13 cellular contexts compared by ENCODE assay signal in genomic region chr3:99713440-99713839, GRCh38.
DNase-seq lines count a peak whose midpoint lies in the region; ATAC-seq and TF ChIP-seq lines count a peak whose summit lies in the region.
"Had no signal": no experiment of that assay in that cellular context is flagged by ENCODE, and none has a peak within 500 bp of the region (broad histone marks: within the 10 kb centered on the region; RNA-seq: fewer than 3 reads in every experiment).

No MANE protein-coding gene starts in this region.

- H3K36me3 ChIP-seq in RWPE2 (ENCODE audit: low read depth) (no peaks in the 10 kb centered on the region; the same call in none of the 2 replicates), lower lobe of right lung (no peaks in the 10 kb centered on the region), tibial artery (no peaks in the 10 kb centered on the region)

- TF ChIP-seq CTCF in RWPE2 (IDR thresholded peaks at IDR 0.05; ENCODE audit: poor library complexity, severe bottlenecking) (no peak), chondrocyte (IDR thresholded peaks at IDR 0.05) (no peak), lower lobe of right lung (IDR thresholded peaks at IDR 0.05) (no peak), tibial artery (IDR thresholded peaks at IDR 0.05) (no peak)

- H3K4me1 Mint-ChIP-seq in chondrocyte (ENCODE audit: low read depth) = peaks cover 87% of the 10 kb centered on the region
- H3K4me1 Mint-ChIP-seq in activated T-cell treated with anti-CD3 and anti-CD28 coated beads, Interleukin-2, amount 50 U/mL, for 24 hours (ENCODE audit: low read depth) = no peaks in the 10 kb centered on the region
- H3K4me1 Mint-ChIP-seq: CD8-positive, alpha-beta memory T cell had no signal

- H3K27me3 ChIP-seq in RWPE2 (ENCODE audit: insufficient read depth, poor library complexity, severe bottlenecking) (no peaks in the 10 kb centered on the region), lower lobe of right lung (ENCODE audit: low read depth) (no peaks in the 10 kb centered on the region), tibial artery (no peaks in the 10 kb centered on the region)

- H3K27ac Mint-ChIP-seq in chondrocyte (ENCODE audit: unreplicated experiment) = peak overlapping the region; percentile 89
- no peak overlapping the region for H3K27ac Mint-ChIP-seq in activated T-cell treated with anti-CD3 and anti-CD28 coated beads, Interleukin-2, amount 50 U/mL, for 24 hours
- H3K27ac Mint-ChIP-seq: CD8-positive, alpha-beta memory T cell had no signal

- peak; percentile 10; the same call in 1 of the 3 replicates for ATAC-seq in RWPE2 (ENCODE audit: low read depth)
- ATAC-seq in lower lobe of right lung = peak; percentile 63 to 69

- H3K27me3 Mint-ChIP-seq in chondrocyte (ENCODE audit: low read depth) = no peaks in the 10 kb centered on the region
- peaks cover 15% of the 10 kb centered on the region for H3K27me3 Mint-ChIP-seq in activated T-cell treated with anti-CD3 and anti-CD28 coated beads, Interleukin-2, amount 50 U/mL, for 24 hours

- no peak overlapping the region for H3K4me3 ChIP-seq in RWPE2 (ENCODE audit: severe bottlenecking)
- no peak overlapping the region for H3K4me3 ChIP-seq in lower lobe of right lung
- H3K4me3 ChIP-seq in tibial artery = no peak overlapping the region

- DNase-seq in RWPE2 (ENCODE audit: low spot score) (no peak), chondrocyte (ENCODE audit: low spot score) (no peak), lower lobe of right lung (no peak), tibial artery (peak in 1 of 2 donors; percentile 66), NCI-H2107 (lab: John Stamatoyannopoulos, UW) (no peak), NCI-H2227 (lab: John Stamatoyannopoulos, UW; ENCODE audit: unreplicated experiment) (no peak)
- DNase-seq in activated T-cell treated with anti-CD3 and anti-CD28 coated beads, Interleukin-2, amount 50 U/mL, for 24 hours = no peak
- DNase-seq: CD8-positive, alpha-beta memory T cell; DMS 273 treated with DMSO at 0.1 percent for 48 hours; H7; NCI-H1105; NCI-H1930; NCI-H526 treated with DMSO at 0.1 percent for 48 hours had no signal

- H3K9me3 Mint-ChIP-seq in chondrocyte (ENCODE audit: low read depth) = no peaks in the 10 kb centered on the region
- H3K9me3 Mint-ChIP-seq in activated T-cell treated with anti-CD3 and anti-CD28 coated beads, Interleukin-2, amount 50 U/mL, for 24 hours = no peaks in the 10 kb centered on the region
- H3K9me3 Mint-ChIP-seq: CD8-positive, alpha-beta memory T cell had no signal

- H3K36me3 Mint-ChIP-seq in chondrocyte (ENCODE audit: low read depth) = peaks cover 40% of the 10 kb centered on the region
- no peaks in the 10 kb centered on the region for H3K36me3 Mint-ChIP-seq in activated T-cell treated with anti-CD3 and anti-CD28 coated beads, Interleukin-2, amount 50 U/mL, for 24 hours (ENCODE audit: low read depth)
- H3K36me3 Mint-ChIP-seq: CD8-positive, alpha-beta memory T cell had no signal

- H3K4me3 Mint-ChIP-seq in chondrocyte (ENCODE audit: unreplicated experiment) = no peak overlapping the region
- H3K4me3 Mint-ChIP-seq in activated T-cell treated with anti-CD3 and anti-CD28 coated beads, Interleukin-2, amount 50 U/mL, for 24 hours = no peak overlapping the region
- H3K4me3 Mint-ChIP-seq: CD8-positive, alpha-beta memory T cell had no signal

- H3K4me1 ChIP-seq in RWPE2 (ENCODE audit: insufficient read depth, poor library complexity, severe bottlenecking) (no peaks in the 10 kb centered on the region), lower lobe of right lung (no peaks in the 10 kb centered on the region), tibial artery (peaks cover 0 to 100% (median 29%) of the 10 kb centered on the region in 4 donors)

- H3K27ac ChIP-seq in RWPE2 (ENCODE audit: poor library complexity, severe bottlenecking) = peak overlapping the region; percentile 21
- H3K27ac ChIP-seq in lower lobe of right lung = peak overlapping the region; percentile 6
- H3K27ac ChIP-seq in tibial artery = peak overlapping the region; percentile 65 to 72

- H3K9me3 ChIP-seq in RWPE2 (ENCODE audit: severe bottlenecking) (no peaks in the 10 kb centered on the region), lower lobe of right lung (no peaks in the 10 kb centered on the region), tibial artery (no peaks in the 10 kb centered on the region)

- intact Hi-C loops in lower lobe of right lung (cut with DNase I) = no loop called here
- intact Hi-C loops in tibial artery (cut with DNase I; ENCODE audit: low total_unique reads) = no loop called here

Comparison
In these comparisons a context has a peak if more than half of its experiments do, and no peak if none do; other contexts are left out.
1. H3K27ac ChIP-seq: peak in every context shown above with its lines; median percentile 68 in tibial artery; 21 in RWPE2; 6 in lower lobe of right lung.